Comparison of ENCODE assay signal across 15 cellular contexts in the genomic region with DNA sequence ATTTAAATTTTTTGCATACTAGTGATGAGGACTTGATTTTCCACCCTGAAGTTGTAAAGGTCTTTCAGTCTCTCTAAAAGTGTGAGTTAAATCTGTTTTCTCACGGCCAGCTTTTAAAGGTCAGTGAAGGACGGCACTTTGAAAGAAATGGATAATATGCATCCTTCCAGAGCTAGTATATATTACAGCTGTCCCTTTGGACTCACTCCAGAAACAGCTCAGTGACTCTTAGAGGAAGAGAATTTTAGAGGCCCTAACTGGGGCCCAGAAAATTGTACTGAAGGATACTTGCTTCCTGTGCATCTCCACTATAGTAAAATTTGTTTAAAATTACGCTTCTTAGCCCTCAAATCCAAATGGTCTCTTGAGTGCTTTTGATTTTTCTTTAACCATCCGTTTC. TPM values are rescaled to one million over a fixed set of nuclear protein-coding genes. Genes with fewer than 3 reads are reported as not detected.
DNase-seq lines count a peak whose midpoint lies in the region; ATAC-seq and TF ChIP-seq lines count a peak whose summit lies in the region.
"Had no signal": no experiment of that assay in that cellular context is flagged by ENCODE, and none has a peak within 500 bp of the region (broad histone marks: within the 10 kb centered on the region; RNA-seq: fewer than 3 reads in every experiment).

No MANE protein-coding gene starts in this region.

- no peaks in the 10 kb centered on the region for H3K27me3 Mint-ChIP-seq in chondrocyte (ENCODE audit: low read depth)

- H3K4me1 Mint-ChIP-seq in chondrocyte (ENCODE audit: low read depth) = peaks cover 59% of the 10 kb centered on the region

- H3K27ac Mint-ChIP-seq in chondrocyte (ENCODE audit: unreplicated experiment) = peak overlapping the region; percentile 81
- H3K27ac Mint-ChIP-seq: activated naive CD4-positive, alpha-beta T cell treated with anti-CD3 and anti-CD28 coated beads for 36 hours had no signal

- no peak for DNase-seq in Right ventricle myocardium superior
- DNase-seq in cardiac septum (ENCODE audit: low spot score) = no peak
- no peak for DNase-seq in chondrocyte (ENCODE audit: low spot score)
- peak; percentile 74 for DNase-seq in left kidney (ENCODE audit: low read depth, low spot score)
- no peak for DNase-seq in A172 (ENCODE audit: low spot score)
- no peak for DNase-seq in NCI-H187 treated with DMSO at 0.1 percent for 48 hours (lab: John Stamatoyannopoulos, UW)
- DNase-seq in DMS79 treated with DMSO at 0.1 percent for 48 hours (lab: John Stamatoyannopoulos, UW) = no peak
- DNase-seq in activated naive CD4-positive, alpha-beta T cell treated with Interleukin-2 at 50 U/mL for 16 hours = no peak
- DNase-seq: activated naive CD4-positive, alpha-beta T cell treated with anti-CD3 and anti-CD28 coated beads for 36 hours; DND-41; left lung; NCI-H1436; NCI-H526 treated with DMSO at 0.1 percent for 48 hours; SIG-M5; upper lobe of right lung had no signal

- intact Hi-C loops in Right ventricle myocardium superior (cut with DNase I) = no loop called here
- intact Hi-C loops in cardiac septum (cut with DNase I) = no loop called here

- ATAC-seq in Right ventricle myocardium superior (ENCODE audit: poor library complexity) = peak; percentile 73
- ATAC-seq: left lung, upper lobe of right lung had no signal

- no peaks in the 10 kb centered on the region for H3K36me3 Mint-ChIP-seq in chondrocyte (ENCODE audit: low read depth)

- TF ChIP-seq CTCF in chondrocyte (IDR thresholded peaks at IDR 0.05) = no peak

- H3K4me3 Mint-ChIP-seq in chondrocyte (ENCODE audit: unreplicated experiment) = no peak overlapping the region
- H3K4me3 Mint-ChIP-seq: activated naive CD4-positive, alpha-beta T cell treated with anti-CD3 and anti-CD28 coated beads for 36 hours had no signal

- H3K9me3 Mint-ChIP-seq in chondrocyte (ENCODE audit: low read depth) = no peaks in the 10 kb centered on the region
- H3K9me3 Mint-ChIP-seq: activated naive CD4-positive, alpha-beta T cell treated with anti-CD3 and anti-CD28 coated beads for 36 hours had no signal

RNA-seq across cellular contexts. Expression of a gene that starts 41.6 kb away (rescaled TPM):
- total RNA-seq in Right ventricle myocardium superior (18.1 TPM), cardiac septum (28.8 TPM), chondrocyte (29.0 to 40.5 TPM (median 29.3 TPM) in 3 replicates)
- total RNA-seq in A172 (2014; rRNA removed; shearing (Covaris generic)) = 18.9 and 23.1 TPM in 2 replicates
